ENCODE assay signal across 19 cellular contexts in genomic region chr3:120021523-120021922, GRCh38.
DNase-seq lines count a peak whose midpoint lies in the region; ATAC-seq, FAIRE-seq and TF ChIP-seq lines count a peak whose summit lies in the region.
"Had no signal": no experiment of that assay in that cellular context is flagged by ENCODE, and none has a peak within 500 bp of the region (broad histone marks: within the 10 kb centered on the region; RNA-seq: fewer than 3 reads in every experiment).

No MANE protein-coding gene starts in this region.

- no peak for TF ChIP-seq POLR2A in GM12878 (IDR thresholded peaks at IDR 0.05; ENCODE audit: low read depth, low read length)

- H3K9ac ChIP-seq in BLaER1: no peak overlapping the region
- no peak overlapping the region for H3K9ac ChIP-seq in GM23248
- H3K9ac ChIP-seq in GM12878 (ENCODE audit: control insufficient read depth, insufficient read depth, low read length): no peak overlapping the region

- TF ChIP-seq EP300 in GM12878 (IDR thresholded peaks at IDR 0.05; ENCODE audit: borderline replicate concordance in 1 of 2, control insufficient read depth in 1 of 2, low read depth in 2 of 2, low read length in 2 of 2): no peak

- DNase-seq in GM23248: peak; percentile 65
- no peak for DNase-seq in GM12878 (ENCODE audit: low read depth, low spot score)
- peak; percentile 61 for DNase-seq in foreskin melanocyte
- DNase-seq: activated CD4-positive, alpha-beta T cell treated with anti-CD3 and anti-CD28 coated beads, Interleukin-2, amount 50 U/mL, for 4 hours; body of pancreas; Caco-2; heart right ventricle; mesendoderm; NCI-H226; nephron progenitor cell; stimulated activated CD4-positive, alpha-beta T cell treated with anti-CD3 and anti-CD28 coated beads, Interleukin-4, amount 100 ng/mL, for 1 hour; SW 1271; uterus had no signal

- H2AFZ ChIP-seq in GM23248 (no peak overlapping the region), GM12878 (ENCODE audit: control insufficient read depth, low read depth, low read length) (no peak overlapping the region)

- FAIRE-seq in GM12878 (lab: Jason Lieb, UNC): no peak
- FAIRE-seq: islet of Langerhans had no signal

- H4K20me1 ChIP-seq in BLaER1: peaks cover 79% of the 10 kb centered on the region
- peaks cover 64% of the 10 kb centered on the region for H4K20me1 ChIP-seq in GM23248 (ENCODE audit: insufficient read depth)
- peaks cover 2% of the 10 kb centered on the region; the same call in 1 of the 2 replicates for H4K20me1 ChIP-seq in GM12878 (ENCODE audit: control insufficient read depth, insufficient read depth)

- POLR2A ChIA-PET in GM12878 (lab: Charles Lee): interaction anchor here (0.9 kb wide), 1 partner anchor 10 kb away, joined by 3 read pairs; no protein-coding TSS in a partner anchor

- no peak for TF ChIP-seq RAD21 in GM12878 (IDR thresholded peaks at IDR 0.05; ENCODE audit: insufficient read depth, low read depth, low read length)

- H3F3A ChIP-seq in GM23248 (ENCODE audit: insufficient read depth): peaks cover 45% of the 10 kb centered on the region

- SMC1A ChIA-PET in GM12878 (lab: Charles Lee; ENCODE audit: uncharacterized antibody, unreplicated experiment): interaction anchor here (0.6 to 2.4 kb wide), 7 partner anchors 9 to 55 kb away, joined by 3 to 8 read pairs (median 3); no protein-coding TSS in a partner anchor

- H3K4me3 ChIP-seq in BLaER1: no peak overlapping the region
- no peak overlapping the region for H3K4me3 ChIP-seq in GM23248
- no peak overlapping the region for H3K4me3 ChIP-seq in GM12878
- H3K4me3 ChIP-seq: body of pancreas, heart right ventricle, uterus had no signal

- H3K27ac ChIP-seq in BLaER1: no peak overlapping the region
- H3K27ac ChIP-seq in GM23248: peak overlapping the region; percentile 36
- no peak overlapping the region; the same call in 1 of the 2 replicates for H3K27ac ChIP-seq in GM12878 (ENCODE audit: control insufficient read depth, insufficient read depth)
- H3K27ac ChIP-seq: body of pancreas, heart right ventricle, uterus had no signal

- peak overlapping the region; percentile 52; the same call in 1 of the 2 replicates for H3K4me2 ChIP-seq in BLaER1
- no peak overlapping the region for H3K4me2 ChIP-seq in GM23248 (ENCODE audit: unreplicated experiment)
- 0 out of 2 replicates have a peak overlapping the region, but pooled peaks have one; percentile 38 for H3K4me2 ChIP-seq in GM12878 (ENCODE audit: control insufficient read depth, insufficient read depth)

- no peaks in the 10 kb centered on the region for H3K36me3 ChIP-seq in BLaER1
- H3K36me3 ChIP-seq in GM23248 (ENCODE audit: low read depth): no peaks in the 10 kb centered on the region
- H3K36me3 ChIP-seq in GM12878 (ENCODE audit: control insufficient read depth in 2 of 2, insufficient read depth in 2 of 2, low read length in 1 of 2): no peaks in the 10 kb centered on the region
- H3K36me3 ChIP-seq: heart right ventricle, uterus had no signal

- intact Hi-C loops in GM12878 (cut with micrococcal nuclease; ENCODE audit: unreplicated experiment): no loop called here

- in situ Hi-C loops in GM23248 (cut with MboI): no loop called here
- in situ Hi-C loops in GM12878 (cut with MboI): no loop called here

- H3K79me2 ChIP-seq in GM23248 (ENCODE audit: insufficient read depth): peaks cover 100% of the 10 kb centered on the region
- peaks cover 92% of the 10 kb centered on the region for H3K79me2 ChIP-seq in GM12878 (ENCODE audit: control insufficient read depth, insufficient read depth, low read length)

- no peak for ATAC-seq in GM12878
- ATAC-seq in GM18520 (IDR thresholded peaks at IDR 0.05; ENCODE audit: unreplicated experiment): no peak
- ATAC-seq in HG03108 (IDR thresholded peaks at IDR 0.05; ENCODE audit: unreplicated experiment): no peak
- ATAC-seq in HG02938 (IDR thresholded peaks at IDR 0.05; ENCODE audit: unreplicated experiment): no peak
- no peak for ATAC-seq in GM21528 (IDR thresholded peaks at IDR 0.05; ENCODE audit: low FRiP score, unreplicated experiment)
- ATAC-seq: body of pancreas, heart right ventricle had no signal

- RAD21 ChIA-PET in GM12878 (lab: Charles Lee; ENCODE audit: unreplicated experiment): no interaction called here

- H3K9me2 ChIP-seq in GM23248 (ENCODE audit: insufficient read depth): no peaks in the 10 kb centered on the region

- H3K9me3 ChIP-seq in BLaER1 (peaks cover 5% of the 10 kb centered on the region; the same call in 1 of the 2 replicates), GM23248 (ENCODE audit: low read depth) (no peaks in the 10 kb centered on the region), GM12878 (replicated peaks; ENCODE audit: control insufficient read depth, insufficient read depth, low read length) (no peaks in the 10 kb centered on the region; the same call in 1 of the 3 replicates)
- H3K9me3 ChIP-seq: body of pancreas, Caco-2, heart right ventricle, uterus had no signal

- TF ChIP-seq CTCF in GM12878 (IDR thresholded peaks at IDR 0.05 in 2 of 3, conservative IDR thresholded peaks at IDR 0.05 in 1 of 3; ENCODE audit: control insufficient read depth in 2 of 3, extremely low read depth in 1 of 3, insufficient read depth in 1 of 3, low read depth in 3 of 3, low read length in 3 of 3): no peak

- H3K4me1 ChIP-seq in BLaER1 (peaks cover 17% of the 10 kb centered on the region), GM23248 (ENCODE audit: insufficient read depth) (peaks cover 28% of the 10 kb centered on the region), GM12878 (ENCODE audit: control insufficient read depth, insufficient read depth, low read length) (peaks cover 13% of the 10 kb centered on the region)
- H3K4me1 ChIP-seq: Caco-2 had no signal

- H3K27me3 ChIP-seq in BLaER1 (no peaks in the 10 kb centered on the region), GM23248 (replicated peaks; ENCODE audit: insufficient read depth) (no peaks in the 10 kb centered on the region), GM12878 (replicated peaks in 1 of 2; ENCODE audit: control insufficient read depth in 2 of 2, insufficient read depth in 2 of 2, low read length in 1 of 2) (no peaks in the 10 kb centered on the region)
- H3K27me3 ChIP-seq: body of pancreas, heart right ventricle, uterus had no signal

- BruUV-seq in GM12878 (replicated peaks; lab: Mats Ljungman, UMichigan): no TSS peak

- CTCF ChIA-PET in GM12878 (lab: Yijun Ruan, JAX): no interaction called here

TF ChIP-seq in GM12878, 131 proteins besides CTCF, POLR2A, EP300 and RAD21:
- TF ChIP-seq EGR1 (IDR thresholded peaks at IDR 0.05; ENCODE audit: borderline replicate concordance in 1 of 2, low read depth in 2 of 2, low read length in 2 of 2) (no peak), MAX (IDR thresholded peaks at IDR 0.05; ENCODE audit: low read depth, low read length) (no peak), E2F8 (IDR thresholded peaks at IDR 0.05; ENCODE audit: low read depth, partially characterized antibody) (no peak), ZBTB40 (IDR thresholded peaks at IDR 0.05; ENCODE audit: borderline replicate concordance) (no peak)
